ENCODE assay signal across 8 cellular contexts in the genomic region with DNA sequence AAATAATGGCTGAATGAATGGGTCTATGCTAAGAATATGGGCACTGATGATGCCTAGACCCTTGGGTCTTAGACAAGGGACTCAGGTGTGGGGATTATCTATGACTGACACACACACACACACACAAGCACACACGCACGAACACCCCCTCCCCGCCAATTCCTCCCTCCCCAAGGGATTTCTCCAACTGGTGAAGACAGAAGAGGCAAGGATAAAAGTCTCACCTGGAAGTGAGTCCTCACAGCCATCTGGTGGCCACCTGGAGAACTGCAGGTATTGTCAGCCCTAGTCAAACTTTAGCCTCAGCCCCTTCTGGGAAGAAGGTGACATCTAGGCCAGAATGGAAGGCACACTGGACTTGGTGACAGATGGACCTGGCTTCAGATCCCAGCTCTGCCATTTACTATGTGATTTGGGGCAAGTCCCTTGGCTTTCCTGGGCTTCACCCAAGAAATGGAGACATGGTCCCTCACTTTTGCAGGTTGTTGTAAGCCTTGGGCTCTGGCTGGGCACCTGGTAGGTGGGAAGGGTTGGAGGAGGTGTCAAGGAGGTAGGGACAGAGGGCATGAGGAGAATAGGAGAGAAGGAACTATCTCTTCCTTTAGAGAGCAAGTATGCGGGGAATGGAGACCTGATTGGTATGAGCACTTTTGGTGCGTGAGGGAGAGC. TPM values are rescaled to one million over a fixed set of nuclear protein-coding genes. Genes with fewer than 3 reads are reported as not detected.
A peak's percentile ranks its signal among the peaks of the same experiment; 100 is the strongest.
DNase-seq lines count a peak whose midpoint lies in the region; ATAC-seq, FAIRE-seq and TF ChIP-seq lines count a peak whose summit lies in the region.

No MANE protein-coding gene starts in this region.

- H3K9me1 ChIP-seq in endothelial cell of umbilical vein (replicated peaks; ENCODE audit: control insufficient read depth, extremely low read depth, insufficient read depth, low read length): no peaks in the 10 kb centered on the region

- H3F3A ChIP-seq in neural progenitor cell (ENCODE audit: low read depth): peaks cover 6% of the 10 kb centered on the region

- H3K9ac ChIP-seq in endothelial cell of umbilical vein (replicated peaks; ENCODE audit: extremely low read depth, insufficient read depth, low read length) (no peak overlapping the region), neural progenitor cell (no peak overlapping the region)

- H3K27me3 Mint-ChIP-seq in neural progenitor cell (ENCODE audit: insufficient read depth, low read depth): peaks cover 2% of the 10 kb centered on the region

- H3K79me2 ChIP-seq in endothelial cell of umbilical vein (ENCODE audit: control insufficient read depth, insufficient read depth, low read length) (peaks cover 5% of the 10 kb centered on the region), neural progenitor cell (ENCODE audit: low read depth) (no peaks in the 10 kb centered on the region)

- FAIRE-seq in endothelial cell of umbilical vein (lab: Jason Lieb, UNC): peak; percentile 86

- no peak overlapping the region for H2AFZ ChIP-seq in endothelial cell of umbilical vein (ENCODE audit: low read depth, low read length)
- H2AFZ ChIP-seq in neural progenitor cell (replicated peaks): no peak overlapping the region

- no peaks in the 10 kb centered on the region for H3K36me3 ChIP-seq in endothelial cell of umbilical vein (ENCODE audit: control insufficient read depth in 2 of 2, extremely low read depth in 1 of 2, insufficient read depth in 2 of 2, low read length in 2 of 2)
- no peaks in the 10 kb centered on the region for H3K36me3 ChIP-seq in neural progenitor cell
- no peaks in the 10 kb centered on the region for H3K36me3 ChIP-seq in tibial artery

- ATAC-seq in Right ventricle myocardium superior (ENCODE audit: poor library complexity): no peak
- ATAC-seq in Right ventricle myocardium inferior: no peak
- no peak for ATAC-seq in HG03196 (IDR thresholded peaks at IDR 0.05; ENCODE audit: unreplicated experiment)

- no peaks in the 10 kb centered on the region for H3K9me3 ChIP-seq in endothelial cell of umbilical vein (replicated peaks; ENCODE audit: control insufficient read depth, insufficient read depth, low read length)
- H3K9me3 ChIP-seq in neural progenitor cell (ENCODE audit: low read depth): no peaks in the 10 kb centered on the region
- H3K9me3 ChIP-seq in tibial artery: no peaks in the 10 kb centered on the region

- H3K27ac ChIP-seq in endothelial cell of umbilical vein (ENCODE audit: insufficient read depth, low read depth, low read length) (no peak overlapping the region), neural progenitor cell (no peak overlapping the region), tibial artery (no peak overlapping the region)

- H3K4me2 ChIP-seq in endothelial cell of umbilical vein (ENCODE audit: insufficient read depth, low read length) (no peak overlapping the region), neural progenitor cell (no peak overlapping the region)

- H3K4me1 ChIP-seq in endothelial cell of umbilical vein (ENCODE audit: control insufficient read depth, extremely low read depth, insufficient read depth, low read length) (peaks cover 21% of the 10 kb centered on the region), neural progenitor cell (peaks cover 11% of the 10 kb centered on the region), tibial artery (peaks cover 0 to 21% (median 19%) of the 10 kb centered on the region in 4 donors)

- BruUV-seq in endothelial cell of umbilical vein (replicated peaks; lab: Mats Ljungman, UMichigan): no TSS peak

- no peak overlapping the region for H3K27ac Mint-ChIP-seq in neural progenitor cell

- H4K20me1 ChIP-seq in endothelial cell of umbilical vein (replicated peaks; ENCODE audit: control insufficient read depth, extremely low read depth, insufficient read depth, low read length) (no peaks in the 10 kb centered on the region), neural progenitor cell (ENCODE audit: low read depth) (no peaks in the 10 kb centered on the region)

- H3K27me3 ChIP-seq in endothelial cell of umbilical vein (ENCODE audit: control insufficient read depth in 2 of 2, insufficient read depth in 2 of 2, low read length in 2 of 2) (no peaks in the 10 kb centered on the region), neural progenitor cell (no peaks in the 10 kb centered on the region), tibial artery (peaks cover 0 to 6% of the 10 kb centered on the region in 2 donors)

- TF ChIP-seq POLR2A in endothelial cell of umbilical vein (IDR thresholded peaks at IDR 0.05; ENCODE audit: low read depth, low read length): no peak

- no peak overlapping the region for H3K4me3 Mint-ChIP-seq in neural progenitor cell

- DNase-seq in Right ventricle myocardium superior (peak; percentile 79), Right ventricle myocardium inferior (ENCODE audit: missing footprints) (no peak), NCI-H526 (lab: John Stamatoyannopoulos, UW) (peak; percentile 32 to 82), endothelial cell of umbilical vein (ENCODE audit: low read depth, low spot score) (peak; percentile 46), neural progenitor cell (ENCODE audit: low spot score) (peak; percentile 77), tibial artery (peak; percentile 68 to 79)
- DNase-seq in activated CD8-positive, alpha-beta memory T cell treated with anti-CD3 and anti-CD28 coated beads for 24 hours: peak; percentile 89

- intact Hi-C loops in Right ventricle myocardium superior (cut with DNase I) (no loop called here), Right ventricle myocardium inferior (cut with DNase I) (loop anchor here (1.0 to 10.0 kb wide), 2 partner anchors 19 to 344 kb away; no protein-coding TSS in a partner anchor), endothelial cell of umbilical vein (cut with micrococcal nuclease) (loop anchor here (1.0 kb wide), 2 partner anchors 31 to 87 kb away; no protein-coding TSS in a partner anchor), tibial artery (cut with DNase I; ENCODE audit: low total_unique reads) (loop anchor here (10.0 kb wide), 1 partner anchor 284 kb away; no protein-coding TSS in a partner anchor)

- dilution Hi-C loops in endothelial cell of umbilical vein (cut with MboI; ENCODE audit: extremely low pct_ligation_motif_present, low sequenced_read_pairs): no loop called here

- peaks cover 17% of the 10 kb centered on the region for H3K4me1 Mint-ChIP-seq in neural progenitor cell

- CTCF ChIA-PET in endothelial cell of umbilical vein (lab: Charles Lee): interaction anchor here (0.7 to 7.4 kb wide), 14 partner anchors 9 to 344 kb away, joined by 3 to 161 read pairs (median 8); a partner anchor contains a TSS

- TF ChIP-seq CTCF in endothelial cell of umbilical vein (IDR thresholded peaks at IDR 0.05; ENCODE audit: extremely low read depth in 1 of 2, insufficient read depth in 1 of 2, low read depth in 1 of 2, low read length in 2 of 2) (peak; percentile 81 to 85), neural progenitor cell (IDR thresholded peaks at IDR 0.05) (peak; percentile 92), tibial artery (IDR thresholded peaks at IDR 0.05) (peak; percentile 81 to 83)

- POLR2A ChIA-PET in endothelial cell of umbilical vein (lab: Charles Lee): no interaction called here

- no peak overlapping the region for H3K4me3 ChIP-seq in endothelial cell of umbilical vein (replicated peaks in 1 of 3; ENCODE audit: insufficient read depth in 1 of 3, low read depth in 1 of 3, low read length in 3 of 3)
- no peak overlapping the region for H3K4me3 ChIP-seq in neural progenitor cell
- H3K4me3 ChIP-seq in tibial artery: no peak overlapping the region

- H3K9me3 Mint-ChIP-seq in neural progenitor cell: peaks cover 2% of the 10 kb centered on the region

- no peaks in the 10 kb centered on the region for H3K36me3 Mint-ChIP-seq in neural progenitor cell

RNA-seq across cellular contexts. Expression of a gene that starts 4.0 kb away (rescaled TPM):
- total RNA-seq in Right ventricle myocardium superior (0.24 TPM), Right ventricle myocardium inferior (not detected), endothelial cell of umbilical vein (1.8 and 2.4 TPM in 2 replicates), neural progenitor cell (ENCODE audit: low replicate concordance) (3.0 and 3.1 TPM in 2 replicates)
- 1.8 and 2.2 TPM in 2 replicates for polyA plus RNA-seq in endothelial cell of umbilical vein
- polyA plus RNA-seq in endothelial cell of umbilical vein (2011; cell fraction: cytosol; rRNA removed): 1.2 and 1.3 TPM in 2 replicates
- polyA plus RNA-seq in endothelial cell of umbilical vein (2011; cell fraction: nucleus; rRNA removed): 0.60 and 0.65 TPM in 2 replicates
- polyA plus RNA-seq in endothelial cell of umbilical vein (2012): 1.7 and 2.2 TPM in 2 replicates
- polyA minus RNA-seq in endothelial cell of umbilical vein: 0.24 and 1.6 TPM in 2 replicates
- polyA minus RNA-seq in endothelial cell of umbilical vein (2011; cell fraction: cytosol; rRNA and poly(A)+ RNA removed): not detected
- 0.24 and 0.43 TPM in 2 replicates for polyA minus RNA-seq in endothelial cell of umbilical vein (2011; cell fraction: nucleus; rRNA and poly(A)+ RNA removed)

RNA-seq across cellular contexts. Expression of a gene that starts 5.3 kb away (rescaled TPM):
- total RNA-seq in Right ventricle myocardium superior (not detected), Right ventricle myocardium inferior (not detected), endothelial cell of umbilical vein (not detected in 2 replicates), neural progenitor cell (ENCODE audit: low replicate concordance) (1.5 and 1.6 TPM in 2 replicates)
- polyA plus RNA-seq in endothelial cell of umbilical vein: not detected in 2 replicates
- polyA plus RNA-seq in endothelial cell of umbilical vein (2011; cell fraction: cytosol; rRNA removed): not detected in 2 replicates
- polyA plus RNA-seq in endothelial cell of umbilical vein (2011; cell fraction: nucleus; rRNA removed): not detected in 2 replicates
- not detected in 2 replicates for polyA plus RNA-seq in endothelial cell of umbilical vein (2012)
- polyA minus RNA-seq in endothelial cell of umbilical vein: 0.30 TPM in 1 of 2 replicates, not detected in the other
- not detected for polyA minus RNA-seq in endothelial cell of umbilical vein (2011; cell fraction: cytosol; rRNA and poly(A)+ RNA removed)
- not detected in 2 replicates for polyA minus RNA-seq in endothelial cell of umbilical vein (2011; cell fraction: nucleus; rRNA and poly(A)+ RNA removed)

RNA-seq across cellular contexts. Expression of a gene that starts 13.8 kb away (rescaled TPM):
- 15.8 TPM for total RNA-seq in Right ventricle myocardium superior
- 20.7 TPM for total RNA-seq in Right ventricle myocardium inferior
- total RNA-seq in endothelial cell of umbilical vein: not detected in 2 replicates
- polyA plus RNA-seq in endothelial cell of umbilical vein: 0.15 and 0.25 TPM in 2 replicates
- polyA plus RNA-seq in endothelial cell of umbilical vein (2011; cell fraction: cytosol; rRNA removed): 0.09 and 0.13 TPM in 2 replicates
- polyA plus RNA-seq in endothelial cell of umbilical vein (2011; cell fraction: nucleus; rRNA removed): not detected in 2 replicates
- not detected in 2 replicates for polyA plus RNA-seq in endothelial cell of umbilical vein (2012)
- 0.53 TPM in 1 of 2 replicates, not detected in the other for polyA minus RNA-seq in endothelial cell of umbilical vein
- polyA minus RNA-seq in endothelial cell of umbilical vein (2011; cell fraction: cytosol; rRNA and poly(A)+ RNA removed): not detected
- not detected in 2 replicates for polyA minus RNA-seq in endothelial cell of umbilical vein (2011; cell fraction: nucleus; rRNA and poly(A)+ RNA removed)
- not detected in 2 replicates for total RNA-seq in neural progenitor cell (ENCODE audit: low replicate concordance)

RNA-seq across cellular contexts. Expression of a gene that starts 21.7 kb away (rescaled TPM):
- total RNA-seq in Right ventricle myocardium superior: 41.0 TPM
- total RNA-seq in Right ventricle myocardium inferior: 51.3 TPM
- 12.4 and 18.5 TPM in 2 replicates for total RNA-seq in endothelial cell of umbilical vein
- polyA plus RNA-seq in endothelial cell of umbilical vein: 9.9 and 12.7 TPM in 2 replicates
- polyA plus RNA-seq in endothelial cell of umbilical vein (2011; cell fraction: cytosol; rRNA removed): 5.7 and 5.9 TPM in 2 replicates
- polyA plus RNA-seq in endothelial cell of umbilical vein (2011; cell fraction: nucleus; rRNA removed): 52.7 and 54.9 TPM in 2 replicates
- polyA plus RNA-seq in endothelial cell of umbilical vein (2012): 13.8 and 18.1 TPM in 2 replicates
- 7.0 and 9.0 TPM in 2 replicates for polyA minus RNA-seq in endothelial cell of umbilical vein
- 8.3 TPM for polyA minus RNA-seq in endothelial cell of umbilical vein (2011; cell fraction: cytosol; rRNA and poly(A)+ RNA removed)
- 9.3 and 12.2 TPM in 2 replicates for polyA minus RNA-seq in endothelial cell of umbilical vein (2011; cell fraction: nucleus; rRNA and poly(A)+ RNA removed)
- 1.9 and 11.7 TPM in 2 replicates for total RNA-seq in neural progenitor cell (ENCODE audit: low replicate concordance)

RNA-seq across cellular contexts. Expression of a gene that starts 46.6 kb away (rescaled TPM):
- 0.43 TPM for total RNA-seq in Right ventricle myocardium superior
- 0.78 TPM for total RNA-seq in Right ventricle myocardium inferior
- not detected in 2 replicates for total RNA-seq in endothelial cell of umbilical vein
- 0.04 and 0.29 TPM in 2 replicates for polyA plus RNA-seq in endothelial cell of umbilical vein
- polyA plus RNA-seq in endothelial cell of umbilical vein (2011; cell fraction: cytosol; rRNA removed): 0.04 and 0.10 TPM in 2 replicates
- polyA plus RNA-seq in endothelial cell of umbilical vein (2011; cell fraction: nucleus; rRNA removed): 0.22 and 0.48 TPM in 2 replicates
- 0.08 TPM in 1 of 2 replicates, not detected in the other for polyA plus RNA-seq in endothelial cell of umbilical vein (2012)
- 0.49 TPM in 1 of 2 replicates, not detected in the other for polyA minus RNA-seq in endothelial cell of umbilical vein
- not detected for polyA minus RNA-seq in endothelial cell of umbilical vein (2011; cell fraction: cytosol; rRNA and poly(A)+ RNA removed)
- polyA minus RNA-seq in endothelial cell of umbilical vein (2011; cell fraction: nucleus; rRNA and poly(A)+ RNA removed): not detected in 2 replicates
- 5.7 and 7.9 TPM in 2 replicates for total RNA-seq in neural progenitor cell (ENCODE audit: low replicate concordance)

Comparison
In these comparisons a context has a peak if more than half of its experiments do, and no peak if none do; other contexts are left out.
1. RNA of a gene that starts 13.8 kb away (total RNA-seq): 20.7 TPM in Right ventricle myocardium inferior (single experiment) and 15.8 TPM in Right ventricle myocardium superior (single experiment); not detected in endothelial cell of umbilical vein and not detected in neural progenitor cell; every median in the first group is over 10 times any median in the second.
2. Peak in every context shown above with its lines, with median percentiles within 50 percentile points of each other: CTCF ChIP-seq.